In the genomic region with DNA sequence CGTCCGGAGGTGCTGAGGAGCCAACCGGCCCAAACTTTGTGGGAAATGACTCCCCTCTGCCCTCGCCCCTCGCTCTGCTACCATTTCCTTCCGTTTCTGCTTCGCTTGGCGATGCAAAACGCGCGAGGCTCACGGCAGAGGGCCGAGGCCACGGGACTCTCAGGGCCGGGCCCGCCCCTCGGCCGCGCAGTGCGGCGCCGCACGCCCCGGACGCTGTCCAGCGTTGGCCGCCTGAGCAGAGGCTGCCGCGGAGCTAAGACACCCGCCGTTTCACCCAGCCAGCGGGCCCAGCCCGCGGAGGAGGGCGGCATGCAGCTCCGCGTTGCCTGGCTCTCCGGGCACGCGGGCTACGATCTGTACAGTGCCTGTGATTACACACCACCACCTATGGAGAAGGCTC, we compare ENCODE assay signal across 26 cellular contexts. TPM values are rescaled to one million over a fixed set of nuclear protein-coding genes. Genes with fewer than 3 reads are reported as not detected.
DNase-seq lines count a peak whose midpoint lies in the region; ATAC-seq, FAIRE-seq and TF ChIP-seq lines count a peak whose summit lies in the region.
"Had no signal": no experiment of that assay in that cellular context is flagged by ENCODE, and none has a peak within 500 bp of the region (broad histone marks: within the 10 kb centered on the region; RNA-seq: fewer than 3 reads in every experiment).

No MANE protein-coding gene starts in this region.

- no peak overlapping the region for H4K8ac ChIP-seq in neuronal stem cell (ENCODE audit: low read depth, low read length)

- H3K14ac ChIP-seq in neuronal stem cell (ENCODE audit: low read length) = no peak overlapping the region

- H3K36me3 Mint-ChIP-seq in natural killer cell = peaks cover 55% of the 10 kb centered on the region
- peaks cover 65% of the 10 kb centered on the region for H3K36me3 Mint-ChIP-seq in natural killer cell treated with Interleukin-12 subunit alpha and Interleukin-12 subunit beta and Interleukin-15 and Interleukin-18, amount 100 ng/mL, for 72 hours

- H2AFZ ChIP-seq in neuronal stem cell (ENCODE audit: low read length) = no peak overlapping the region

- peaks cover 13 to 19% of the 10 kb centered on the region in 2 donors for H3K27me3 Mint-ChIP-seq in natural killer cell (ENCODE audit: low read depth in 2 of 2)
- peaks cover 12 to 13% of the 10 kb centered on the region in 2 donors for H3K27me3 Mint-ChIP-seq in natural killer cell treated with Interleukin-12 subunit alpha and Interleukin-12 subunit beta and Interleukin-15 and Interleukin-18, amount 100 ng/mL, for 72 hours

- peaks cover 23 to 38% of the 10 kb centered on the region in 2 donors for H3K9me3 Mint-ChIP-seq in natural killer cell
- H3K9me3 Mint-ChIP-seq in natural killer cell treated with Interleukin-12 subunit alpha and Interleukin-12 subunit beta and Interleukin-15 and Interleukin-18, amount 100 ng/mL, for 72 hours = peaks cover 37% of the 10 kb centered on the region

- ATAC-seq in natural killer cell (no peak), upper lobe of right lung (no peak)
- no peak for ATAC-seq in natural killer cell treated with Interleukin-12 subunit alpha and Interleukin-12 subunit beta and Interleukin-15 and Interleukin-18, amount 100 ng/mL, for 72 hours

- no peak overlapping the region for H3K4me2 ChIP-seq in neuronal stem cell (ENCODE audit: insufficient read depth, low read length, poor library complexity, severe bottlenecking)
- H3K4me2 ChIP-seq: BLaER1 treated with 17β-estradiol and CSF1 and Interleukin-3, amounts not matched to agents 10 nM and 100 nM; KMS-11 had no signal

- no peak for FAIRE-seq in HTR-8/SVneo (lab: Jason Lieb, UNC)
- FAIRE-seq: GM12891, RCC 7860 had no signal

- H3K27ac Mint-ChIP-seq in natural killer cell = no peak overlapping the region
- no peak overlapping the region for H3K27ac Mint-ChIP-seq in natural killer cell treated with Interleukin-12 subunit alpha and Interleukin-12 subunit beta and Interleukin-15 and Interleukin-18, amount 100 ng/mL, for 72 hours
- H3K27ac Mint-ChIP-seq: CD4-positive, alpha-beta memory T cell; H9; HFFc6 had no signal

- intact Hi-C loops in natural killer cell (cut with micrococcal nuclease) (loop anchor here (10.0 kb wide), 1 partner anchor 56 kb away; a partner anchor contains a TSS), upper lobe of right lung (cut with DNase I) (no loop called here)

- no peak for TF ChIP-seq CTCF in natural killer cell (IDR thresholded peaks at IDR 0.05)
- no peak for TF ChIP-seq CTCF in upper lobe of right lung (IDR thresholded peaks at IDR 0.05)

- H3K36me3 ChIP-seq in adipocyte (ENCODE audit: control insufficient read depth, insufficient read depth, low read length, severe bottlenecking) (peaks cover 2% of the 10 kb centered on the region), neuronal stem cell (replicated peaks in 1 of 2; ENCODE audit: control insufficient read depth in 2 of 2, insufficient read depth in 2 of 2, low read length in 2 of 2) (no peaks in the 10 kb centered on the region), upper lobe of right lung (no peaks in the 10 kb centered on the region)

- H3K27me3 ChIP-seq in adipocyte (replicated peaks; ENCODE audit: control insufficient read depth, insufficient read depth, low read length) = no peaks in the 10 kb centered on the region
- H3K27me3 ChIP-seq in neuronal stem cell (ENCODE audit: control insufficient read depth in 3 of 3, insufficient read depth in 3 of 3, low read depth in 1 of 3, low read length in 3 of 3) = no peaks in the 10 kb centered on the region
- H3K27me3 ChIP-seq in upper lobe of right lung = no peaks in the 10 kb centered on the region
- H3K27me3 ChIP-seq: BLaER1 treated with 17β-estradiol and CSF1 and Interleukin-3, amounts not matched to agents 10 nM and 100 nM had no signal

- no peak overlapping the region for H2BK120ac ChIP-seq in neuronal stem cell (ENCODE audit: low read depth, low read length)

- H3K4me3 ChIP-seq in adipocyte (ENCODE audit: low read length) (peak overlapping the region; percentile 37), neuronal stem cell (ENCODE audit: low read length in 2 of 2) (no peak overlapping the region), upper lobe of right lung (no peak overlapping the region)

- H2BK12ac ChIP-seq in neuronal stem cell (ENCODE audit: low read length) = no peak overlapping the region

- WGBS in neuronal stem cell (ENCODE audit: extremely low coverage in 2 of 2, insufficient read length in 2 of 2, insufficient replicate concordance in 1 of 2), 2 donors = no CpG with 5 or more reads among the region's 41 CpGs

- H3K9ac ChIP-seq in adipocyte (ENCODE audit: low read length) (no peak overlapping the region), neuronal stem cell (ENCODE audit: low read depth, low read length, poor library complexity) (peak overlapping the region; percentile 21)
- H3K9ac ChIP-seq: BLaER1 treated with 17β-estradiol and CSF1 and Interleukin-3, amounts not matched to agents 10 nM and 100 nM; KMS-11 had no signal

- H3K4me3 Mint-ChIP-seq in natural killer cell = peak overlapping the region; percentile 55
- H3K4me3 Mint-ChIP-seq in natural killer cell treated with Interleukin-12 subunit alpha and Interleukin-12 subunit beta and Interleukin-15 and Interleukin-18, amount 100 ng/mL, for 72 hours = no peak overlapping the region
- H3K4me3 Mint-ChIP-seq: H9, HFFc6 had no signal

- H4K91ac ChIP-seq in neuronal stem cell (ENCODE audit: low read depth, low read length, poor library complexity) = no peak overlapping the region

- no peak overlapping the region for H2BK5ac ChIP-seq in neuronal stem cell (ENCODE audit: low read length)

- no peak overlapping the region for H2AK5ac ChIP-seq in neuronal stem cell (ENCODE audit: low read depth, low read length)

- no peak overlapping the region for H2BK15ac ChIP-seq in neuronal stem cell (ENCODE audit: low read length)

- peaks cover 15 to 26% of the 10 kb centered on the region in 2 donors for H3K4me1 Mint-ChIP-seq in natural killer cell
- peaks cover 5 to 19% of the 10 kb centered on the region in 2 donors for H3K4me1 Mint-ChIP-seq in natural killer cell treated with Interleukin-12 subunit alpha and Interleukin-12 subunit beta and Interleukin-15 and Interleukin-18, amount 100 ng/mL, for 72 hours (ENCODE audit: low read depth in 2 of 2)
- H3K4me1 Mint-ChIP-seq: H9 had no signal

- H3K79me1 ChIP-seq in neuronal stem cell (ENCODE audit: low read depth, low read length) = no peaks in the 10 kb centered on the region

- no peak overlapping the region for H3K4ac ChIP-seq in neuronal stem cell (ENCODE audit: low read length)

- H3K23ac ChIP-seq in neuronal stem cell (ENCODE audit: low read depth, low read length, poor library complexity) = no peak overlapping the region

- DNase-seq in natural killer cell (no peak), adipocyte (ENCODE audit: low read depth) (no peak), neuronal stem cell (ENCODE audit: low spot score) (no peak), HTR-8/SVneo (ENCODE audit: insufficient read length, low spot score) (no peak), GDM1 (lab: John Stamatoyannopoulos, UW) (no peak), upper lobe of right lung (no peak)
- no peak for DNase-seq in natural killer cell treated with Interleukin-12 subunit alpha and Interleukin-12 subunit beta and Interleukin-15 and Interleukin-18, amount 100 ng/mL, for 72 hours (ENCODE audit: low spot score)
- DNase-seq: Caco-2; CD4-positive, alpha-beta memory T cell; DND-41; H9; HFFc6; NCI-H1092 treated with DMSO at 0.1 percent for 48 hours; NCI-H2029 treated with DMSO at 0.1 percent for 48 hours; NCI-H2171; NCI-H345; NCI-H524 treated with DMSO at 0.1 percent for 48 hours; OCI-M1; Right ventricle myocardium superior had no signal

- peaks cover 4% of the 10 kb centered on the region for H3K4me1 ChIP-seq in adipocyte (ENCODE audit: control insufficient read depth, insufficient read depth, low read length)
- H3K4me1 ChIP-seq in neuronal stem cell (ENCODE audit: control insufficient read depth in 2 of 2, insufficient read depth in 1 of 2, low read depth in 1 of 2, low read length in 2 of 2) = no peaks in the 10 kb centered on the region
- no peaks in the 10 kb centered on the region for H3K4me1 ChIP-seq in upper lobe of right lung
- H3K4me1 ChIP-seq: BLaER1 treated with 17β-estradiol and CSF1 and Interleukin-3, amounts not matched to agents 10 nM and 100 nM; Caco-2 had no signal

- H3K9me3 ChIP-seq in adipocyte (ENCODE audit: control insufficient read depth, low read length) = peaks cover 73% of the 10 kb centered on the region
- H3K9me3 ChIP-seq in neuronal stem cell (replicated peaks in 1 of 2; ENCODE audit: control insufficient read depth in 2 of 2, insufficient read depth in 1 of 2, low read depth in 1 of 2, low read length in 2 of 2) = peaks cover 11 to 22% of the 10 kb centered on the region in 2 donors
- H3K9me3 ChIP-seq in upper lobe of right lung = peaks cover 52% of the 10 kb centered on the region

- H3K27ac ChIP-seq in neuronal stem cell (replicated peaks; ENCODE audit: low read length) (no peak overlapping the region), upper lobe of right lung (no peak overlapping the region)
- H3K27ac ChIP-seq: BLaER1 treated with 17β-estradiol and CSF1 and Interleukin-3, amounts not matched to agents 10 nM and 100 nM; HL-60; KMS-11 had no signal

- no peak overlapping the region for H3K18ac ChIP-seq in neuronal stem cell (ENCODE audit: low read length)

RNA-seq across cellular contexts. Expression of a gene that starts 2.1 kb away (rescaled TPM):
- total RNA-seq in natural killer cell (1 to 10 TPM; 2.5 to 4.1 (median 3.0) TPM), upper lobe of right lung (1.5 TPM)
- 1 to 10 TPM in 1 of 2 donors, under 1 TPM in 1; 1.00 to 1.1 TPM for total RNA-seq in natural killer cell treated with Interleukin-12 subunit alpha and Interleukin-12 subunit beta and Interleukin-15 and Interleukin-18, amount 100 ng/mL, for 72 hours
- polyA plus RNA-seq in neuronal stem cell (2013, experiment 1 of 2) = 2.0 TPM
- 1.7 TPM for polyA plus RNA-seq in neuronal stem cell (2013, experiment 2 of 2)
- total RNA-seq: Caco-2, HT-29 had no signal

RNA-seq across cellular contexts. Expression of a gene that starts 22.3 kb away (rescaled TPM):
- total RNA-seq in natural killer cell (under 1 TPM in 1 of 3 donors, not detected in 2; 0.18 TPM), upper lobe of right lung (0.29 TPM)
- total RNA-seq in natural killer cell treated with Interleukin-12 subunit alpha and Interleukin-12 subunit beta and Interleukin-15 and Interleukin-18, amount 100 ng/mL, for 72 hours = not detected
- polyA plus RNA-seq in neuronal stem cell (2013, experiment 1 of 2) = 0.14 TPM
- 0.15 TPM for polyA plus RNA-seq in neuronal stem cell (2013, experiment 2 of 2)
- total RNA-seq: Caco-2, H9, HFFc6, HT-29, SK-MEL-5 had no signal
- polyA plus RNA-seq: CD4-positive, alpha-beta memory T cell had no signal

RNA-seq across cellular contexts. Expression of a gene that starts 53.6 kb away (rescaled TPM):
- total RNA-seq in natural killer cell = 10 to 100 TPM; 28.8 to 36.5 (median 36.1) TPM
- total RNA-seq in natural killer cell treated with Interleukin-12 subunit alpha and Interleukin-12 subunit beta and Interleukin-15 and Interleukin-18, amount 100 ng/mL, for 72 hours = 10 to 100 TPM in 1 of 2 donors, 1 to 10 TPM in 1; 8.3 to 12.6 TPM
- 5.1 TPM for polyA plus RNA-seq in neuronal stem cell (2013, experiment 1 of 2)
- 5.6 TPM for polyA plus RNA-seq in neuronal stem cell (2013, experiment 2 of 2)
- total RNA-seq in upper lobe of right lung = 21.7 TPM
- total RNA-seq: HT-29 had no signal
